ENCODE assay signal across 10 cellular contexts in genomic region chr1:197197430-197197997, GRCh38. TPM values are rescaled to one million over a fixed set of nuclear protein-coding genes. Genes with fewer than 3 reads are reported as not detected.
A peak's percentile ranks its signal among the peaks of the same experiment; 100 is the strongest.
DNase-seq lines count a peak whose midpoint lies in the region; ATAC-seq and TF ChIP-seq lines count a peak whose summit lies in the region.
"Had no signal": no experiment of that assay in that cellular context is flagged by ENCODE, and none has a peak within 500 bp of the region (broad histone marks: within the 10 kb centered on the region; RNA-seq: fewer than 3 reads in every experiment).

No MANE protein-coding gene starts in this region.

- no peak overlapping the region for H3K27ac ChIP-seq in CD8-positive, alpha-beta memory T cell (ENCODE audit: low read depth, low read length)
- no peak overlapping the region for H3K27ac ChIP-seq in Karpas-422 (ENCODE audit: low read length)
- no peak overlapping the region for H3K27ac ChIP-seq in coronary artery
- H3K27ac ChIP-seq in neural cell (ENCODE audit: low read length) = no peak overlapping the region
- no peak overlapping the region for H3K27ac ChIP-seq in colonic mucosa
- H3K27ac ChIP-seq: esophagus squamous epithelium had no signal

- H3K9ac ChIP-seq in Karpas-422 (ENCODE audit: low read length) (no peak overlapping the region), neural cell (ENCODE audit: low read length) (no peak overlapping the region), colonic mucosa (ENCODE audit: low read depth in 2 of 2, low read length in 2 of 2) (no peak overlapping the region)

- H3K27ac Mint-ChIP-seq in CD8-positive, alpha-beta memory T cell = peak overlapping the region in 2 of 8 donors; percentile 9 to 20

- TF ChIP-seq CTCF in coronary artery (IDR thresholded peaks at IDR 0.05) = no peak
- no peak for TF ChIP-seq CTCF in neural cell (IDR thresholded peaks at IDR 0.05; ENCODE audit: poor library complexity, severe bottlenecking)
- no peak for TF ChIP-seq CTCF in colonic mucosa (IDR thresholded peaks at IDR 0.05)

- no peaks in the 10 kb centered on the region for H3F3A ChIP-seq in neural cell (ENCODE audit: insufficient read depth, low read length, poor library complexity, severe bottlenecking)

- H3K36me3 ChIP-seq in CD8-positive, alpha-beta memory T cell (ENCODE audit: insufficient read depth, low read length) = no peaks in the 10 kb centered on the region
- H3K36me3 ChIP-seq in Karpas-422 (ENCODE audit: insufficient read depth, low read length) (peaks cover 5% of the 10 kb centered on the region; the same call in 1 of the 2 replicates), neural cell (ENCODE audit: insufficient read depth, low read length) (peaks cover 9% of the 10 kb centered on the region), colonic mucosa (no peaks in the 10 kb centered on the region)

- no peak overlapping the region for H2AFZ ChIP-seq in Karpas-422 (ENCODE audit: low read length)
- no peak overlapping the region for H2AFZ ChIP-seq in neural cell (ENCODE audit: low read depth, low read length)

- no peaks in the 10 kb centered on the region for H3K27me3 ChIP-seq in CD8-positive, alpha-beta memory T cell (ENCODE audit: insufficient read depth, low read length, poor library complexity, severe bottlenecking)
- H3K27me3 ChIP-seq in Karpas-422 (ENCODE audit: low read length) = no peaks in the 10 kb centered on the region
- H3K27me3 ChIP-seq in neural cell (ENCODE audit: insufficient read depth, low read depth, low read length) = no peaks in the 10 kb centered on the region
- H3K27me3 ChIP-seq in colonic mucosa = no peaks in the 10 kb centered on the region
- H3K27me3 ChIP-seq: esophagus squamous epithelium had no signal

- H3K79me2 ChIP-seq in Karpas-422 (ENCODE audit: low read length) (peaks cover 88% of the 10 kb centered on the region), neural cell (replicated peaks; ENCODE audit: insufficient read depth, low read length) (peaks cover 73% of the 10 kb centered on the region)

- ATAC-seq in GM18511 (IDR thresholded peaks at IDR 0.05; ENCODE audit: unreplicated experiment) = no peak
- ATAC-seq in HG02763 (IDR thresholded peaks at IDR 0.05; ENCODE audit: unreplicated experiment) = no peak

- H3K4me1 ChIP-seq in CD8-positive, alpha-beta memory T cell (ENCODE audit: insufficient read depth, low read length) = peaks cover 60% of the 10 kb centered on the region
- peaks cover 55% of the 10 kb centered on the region for H3K4me1 ChIP-seq in Karpas-422 (ENCODE audit: low read length)
- peaks cover 10% of the 10 kb centered on the region for H3K4me1 ChIP-seq in colonic mucosa

- H3K9me3 ChIP-seq in CD8-positive, alpha-beta memory T cell (ENCODE audit: low read length) = no peaks in the 10 kb centered on the region
- H3K9me3 ChIP-seq in Karpas-422 (ENCODE audit: low read length) = no peaks in the 10 kb centered on the region
- no peaks in the 10 kb centered on the region for H3K9me3 ChIP-seq in neural cell (ENCODE audit: low read length)
- no peaks in the 10 kb centered on the region for H3K9me3 ChIP-seq in colonic mucosa
- H3K9me3 ChIP-seq: esophagus squamous epithelium had no signal

- H4K20me1 ChIP-seq in Karpas-422 (ENCODE audit: insufficient read depth, low read depth, low read length) (no peaks in the 10 kb centered on the region), neural cell (ENCODE audit: insufficient read depth) (no peaks in the 10 kb centered on the region)

- H3K4me1 Mint-ChIP-seq in CD8-positive, alpha-beta memory T cell = peaks cover 72 to 87% (median 78%) of the 10 kb centered on the region in 3 donors

- H3K4me2 ChIP-seq in Karpas-422 (ENCODE audit: low read depth, low read length, poor library complexity, severe bottlenecking) (peak overlapping the region; percentile 78), neural cell (ENCODE audit: low read length) (peak overlapping the region; percentile 85)

- intact Hi-C loops in colonic mucosa (cut with DNase I) = no loop called here

- CTCF ChIA-PET in CD8-positive, alpha-beta memory T cell (lab: Charles Lee) = no interaction called here

- no peaks in the 10 kb centered on the region for H3K9me2 ChIP-seq in Karpas-422 (replicated peaks; ENCODE audit: insufficient read depth, low read length)
- H3K9me2 ChIP-seq in neural cell (ENCODE audit: insufficient read depth, low read length) = no peaks in the 10 kb centered on the region

- TF ChIP-seq EP300 in neural cell (conservative IDR thresholded peaks at IDR 0.05; ENCODE audit: poor library complexity, severe bottlenecking) = no peak

- no peak for DNase-seq in CD8-positive, alpha-beta memory T cell
- DNase-seq in Karpas-422 (no peak), coronary artery (ENCODE audit: low spot score) (no peak), nucleus accumbens (lab: John Stamatoyannopoulos, UW) (no peak), colonic mucosa (no peak)
- DNase-seq: esophagus squamous epithelium; stimulated activated naive CD4-positive, alpha-beta T cell had no signal

- H3K9me3 Mint-ChIP-seq in CD8-positive, alpha-beta memory T cell = no peaks in the 10 kb centered on the region

- H3K4me3 Mint-ChIP-seq in CD8-positive, alpha-beta memory T cell = peak overlapping the region; percentile 55 to 95 (median 72)

- POLR2A ChIA-PET in CD8-positive, alpha-beta memory T cell (lab: Charles Lee) = no interaction called here

- peak overlapping the region; percentile 35 for H3K4me3 ChIP-seq in CD8-positive, alpha-beta memory T cell (ENCODE audit: low read length)
- H3K4me3 ChIP-seq in Karpas-422 (ENCODE audit: low read length) = peak overlapping the region; percentile 97
- H3K4me3 ChIP-seq in coronary artery = peak overlapping the region; percentile 79
- H3K4me3 ChIP-seq in neural cell (ENCODE audit: low read length) = peak overlapping the region; percentile 81
- H3K4me3 ChIP-seq in colonic mucosa = no peak overlapping the region

- TF ChIP-seq RAD21 in neural cell (conservative IDR thresholded peaks at IDR 0.05) = no peak

- peaks cover 0 to 2% of the 10 kb centered on the region in 2 donors for H3K27me3 Mint-ChIP-seq in CD8-positive, alpha-beta memory T cell

- H3K36me3 Mint-ChIP-seq in CD8-positive, alpha-beta memory T cell = peaks cover 0 to 14% (median 5%) of the 10 kb centered on the region in 3 donors

TF ChIP-seq in neural cell, 6 proteins besides CTCF, POLR2A, EP300 and RAD21:
- TF ChIP-seq, protein P1, sequence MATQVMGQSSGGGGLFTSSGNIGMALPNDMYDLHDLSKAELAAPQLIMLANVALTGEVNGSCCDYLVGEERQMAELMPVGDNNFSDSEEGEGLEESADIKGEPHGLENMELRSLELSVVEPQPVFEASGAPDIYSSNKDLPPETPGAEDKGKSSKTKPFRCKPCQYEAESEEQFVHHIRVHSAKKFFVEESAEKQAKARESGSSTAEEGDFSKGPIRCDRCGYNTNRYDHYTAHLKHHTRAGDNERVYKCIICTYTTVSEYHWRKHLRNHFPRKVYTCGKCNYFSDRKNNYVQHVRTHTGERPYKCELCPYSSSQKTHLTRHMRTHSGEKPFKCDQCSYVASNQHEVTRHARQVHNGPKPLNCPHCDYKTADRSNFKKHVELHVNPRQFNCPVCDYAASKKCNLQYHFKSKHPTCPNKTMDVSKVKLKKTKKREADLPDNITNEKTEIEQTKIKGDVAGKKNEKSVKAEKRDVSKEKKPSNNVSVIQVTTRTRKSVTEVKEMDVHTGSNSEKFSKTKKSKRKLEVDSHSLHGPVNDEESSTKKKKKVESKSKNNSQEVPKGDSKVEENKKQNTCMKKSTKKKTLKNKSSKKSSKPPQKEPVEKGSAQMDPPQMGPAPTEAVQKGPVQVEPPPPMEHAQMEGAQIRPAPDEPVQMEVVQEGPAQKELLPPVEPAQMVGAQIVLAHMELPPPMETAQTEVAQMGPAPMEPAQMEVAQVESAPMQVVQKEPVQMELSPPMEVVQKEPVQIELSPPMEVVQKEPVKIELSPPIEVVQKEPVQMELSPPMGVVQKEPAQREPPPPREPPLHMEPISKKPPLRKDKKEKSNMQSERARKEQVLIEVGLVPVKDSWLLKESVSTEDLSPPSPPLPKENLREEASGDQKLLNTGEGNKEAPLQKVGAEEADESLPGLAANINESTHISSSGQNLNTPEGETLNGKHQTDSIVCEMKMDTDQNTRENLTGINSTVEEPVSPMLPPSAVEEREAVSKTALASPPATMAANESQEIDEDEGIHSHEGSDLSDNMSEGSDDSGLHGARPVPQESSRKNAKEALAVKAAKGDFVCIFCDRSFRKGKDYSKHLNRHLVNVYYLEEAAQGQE (IDR thresholded peaks at IDR 0.05; ENCODE audit: borderline replicate concordance) = no peak
- TF ChIP-seq SMC3 (conservative IDR thresholded peaks at IDR 0.05; ENCODE audit: poor library complexity) = no peak

RNA-seq across cellular contexts. Expression of gene ZBTB41, which starts 3.6 kb away (rescaled TPM):
- total RNA-seq in CD8-positive, alpha-beta memory T cell = 1 to 10 TPM; 4.7 TPM
- 1.7 TPM for polyA plus RNA-seq in CD8-positive, alpha-beta memory T cell
- 9.3 and 18.4 TPM in 2 replicates for total RNA-seq in Karpas-422 (2014; rRNA removed; shearing (Covaris generic); ENCODE audit: low replicate concordance)
- 22.7 and 25.5 TPM in 2 replicates for polyA plus RNA-seq in neural cell
- polyA minus RNA-seq in neural cell = 87.6 and 99.3 TPM in 2 replicates
- total RNA-seq in colonic mucosa = 10 to 100 TPM in 1 of 2 donors, 1 to 10 TPM in 1; 8.3 to 15.0 TPM

RNA-seq across cellular contexts. Expression of gene ASPM, which starts 51.0 kb away (rescaled TPM):
- 10 to 100 TPM; 18.3 to 19.2 TPM for total RNA-seq in CD8-positive, alpha-beta memory T cell
- polyA plus RNA-seq in CD8-positive, alpha-beta memory T cell = 0.15 TPM
- total RNA-seq in Karpas-422 (2014; rRNA removed; shearing (Covaris generic); ENCODE audit: low replicate concordance) = 32.5 and 53.4 TPM in 2 replicates
- polyA plus RNA-seq in neural cell = 0.87 and 1.0 TPM in 2 replicates
- polyA minus RNA-seq in neural cell = 1.7 and 3.7 TPM in 2 replicates
- 10 to 100 TPM in 1 of 2 donors, 1 to 10 TPM in 1; 9.1 to 20.1 TPM for total RNA-seq in colonic mucosa
